In the genomic region with DNA sequence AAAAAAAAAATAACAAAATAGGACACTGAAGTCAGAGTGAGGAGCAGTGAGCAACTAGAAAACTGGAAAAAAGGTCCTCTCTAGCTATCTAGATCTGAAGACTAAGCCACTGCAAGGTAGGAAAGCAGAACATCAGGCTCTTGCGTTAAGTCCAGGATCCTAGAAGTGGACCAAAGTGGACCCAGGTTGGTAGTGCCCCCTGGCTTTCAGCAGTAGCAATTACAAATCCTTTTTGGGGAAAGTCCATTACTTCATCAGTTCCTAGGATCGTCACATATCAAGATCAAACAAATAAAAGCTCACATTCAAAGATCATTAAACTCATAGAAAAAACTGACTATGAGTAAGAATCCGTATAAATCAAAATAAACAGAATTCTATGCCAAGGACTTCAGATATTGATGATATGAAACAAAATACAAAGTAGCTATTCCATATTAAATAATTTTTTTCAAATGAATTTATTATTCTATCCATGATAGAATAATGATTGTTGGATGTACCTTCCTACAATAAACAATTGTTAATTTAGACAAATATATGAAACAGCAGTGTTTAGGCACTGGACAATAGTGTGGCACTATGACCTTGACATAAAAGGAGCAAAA, we compare ENCODE assay signal across 1 cellular context.
TF ChIP-seq lines count a peak whose summit lies in the region.

No MANE protein-coding gene starts in this region.

TF ChIP-seq in K562, 482 proteins besides CTCF, POLR2A, EP300 and RAD21 (continued from another document and continues in another):
- TF ChIP-seq, protein P1, sequence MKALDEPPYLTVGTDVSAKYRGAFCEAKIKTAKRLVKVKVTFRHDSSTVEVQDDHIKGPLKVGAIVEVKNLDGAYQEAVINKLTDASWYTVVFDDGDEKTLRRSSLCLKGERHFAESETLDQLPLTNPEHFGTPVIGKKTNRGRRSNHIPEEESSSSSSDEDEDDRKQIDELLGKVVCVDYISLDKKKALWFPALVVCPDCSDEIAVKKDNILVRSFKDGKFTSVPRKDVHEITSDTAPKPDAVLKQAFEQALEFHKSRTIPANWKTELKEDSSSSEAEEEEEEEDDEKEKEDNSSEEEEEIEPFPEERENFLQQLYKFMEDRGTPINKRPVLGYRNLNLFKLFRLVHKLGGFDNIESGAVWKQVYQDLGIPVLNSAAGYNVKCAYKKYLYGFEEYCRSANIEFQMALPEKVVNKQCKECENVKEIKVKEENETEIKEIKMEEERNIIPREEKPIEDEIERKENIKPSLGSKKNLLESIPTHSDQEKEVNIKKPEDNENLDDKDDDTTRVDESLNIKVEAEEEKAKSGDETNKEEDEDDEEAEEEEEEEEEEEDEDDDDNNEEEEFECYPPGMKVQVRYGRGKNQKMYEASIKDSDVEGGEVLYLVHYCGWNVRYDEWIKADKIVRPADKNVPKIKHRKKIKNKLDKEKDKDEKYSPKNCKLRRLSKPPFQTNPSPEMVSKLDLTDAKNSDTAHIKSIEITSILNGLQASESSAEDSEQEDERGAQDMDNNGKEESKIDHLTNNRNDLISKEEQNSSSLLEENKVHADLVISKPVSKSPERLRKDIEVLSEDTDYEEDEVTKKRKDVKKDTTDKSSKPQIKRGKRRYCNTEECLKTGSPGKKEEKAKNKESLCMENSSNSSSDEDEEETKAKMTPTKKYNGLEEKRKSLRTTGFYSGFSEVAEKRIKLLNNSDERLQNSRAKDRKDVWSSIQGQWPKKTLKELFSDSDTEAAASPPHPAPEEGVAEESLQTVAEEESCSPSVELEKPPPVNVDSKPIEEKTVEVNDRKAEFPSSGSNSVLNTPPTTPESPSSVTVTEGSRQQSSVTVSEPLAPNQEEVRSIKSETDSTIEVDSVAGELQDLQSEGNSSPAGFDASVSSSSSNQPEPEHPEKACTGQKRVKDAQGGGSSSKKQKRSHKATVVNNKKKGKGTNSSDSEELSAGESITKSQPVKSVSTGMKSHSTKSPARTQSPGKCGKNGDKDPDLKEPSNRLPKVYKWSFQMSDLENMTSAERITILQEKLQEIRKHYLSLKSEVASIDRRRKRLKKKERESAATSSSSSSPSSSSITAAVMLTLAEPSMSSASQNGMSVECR (CRISPR knock-in tag; IDR thresholded peaks at IDR 0.05): no peak
- no peak for TF ChIP-seq PHB2 (IDR thresholded peaks at IDR 0.05; ENCODE audit: low read depth)
- peak; percentile 77 for TF ChIP-seq SMC3 (conservative IDR thresholded peaks at IDR 0.05; ENCODE audit: insufficient read depth, low read depth, low read length)
- peak in 1 of 2 experiments; percentile 66; a peak in 1 of 4 replicates for TF ChIP-seq SRF (CRISPR knock-in tag; IDR thresholded peaks at IDR 0.05)
- TF ChIP-seq ZNF384 (IDR thresholded peaks at IDR 0.05; ENCODE audit: low read depth, low read length): 0 out of 2 replicates have a peak, but pooled peaks have one; percentile 20
- TF ChIP-seq PHF8 (IDR thresholded peaks at IDR 0.05; ENCODE audit: borderline replicate concordance, low read length): no peak
- TF ChIP-seq ZNF436 (CRISPR knock-in tag; IDR thresholded peaks at IDR 0.05): no peak
- TF ChIP-seq, protein P2, sequence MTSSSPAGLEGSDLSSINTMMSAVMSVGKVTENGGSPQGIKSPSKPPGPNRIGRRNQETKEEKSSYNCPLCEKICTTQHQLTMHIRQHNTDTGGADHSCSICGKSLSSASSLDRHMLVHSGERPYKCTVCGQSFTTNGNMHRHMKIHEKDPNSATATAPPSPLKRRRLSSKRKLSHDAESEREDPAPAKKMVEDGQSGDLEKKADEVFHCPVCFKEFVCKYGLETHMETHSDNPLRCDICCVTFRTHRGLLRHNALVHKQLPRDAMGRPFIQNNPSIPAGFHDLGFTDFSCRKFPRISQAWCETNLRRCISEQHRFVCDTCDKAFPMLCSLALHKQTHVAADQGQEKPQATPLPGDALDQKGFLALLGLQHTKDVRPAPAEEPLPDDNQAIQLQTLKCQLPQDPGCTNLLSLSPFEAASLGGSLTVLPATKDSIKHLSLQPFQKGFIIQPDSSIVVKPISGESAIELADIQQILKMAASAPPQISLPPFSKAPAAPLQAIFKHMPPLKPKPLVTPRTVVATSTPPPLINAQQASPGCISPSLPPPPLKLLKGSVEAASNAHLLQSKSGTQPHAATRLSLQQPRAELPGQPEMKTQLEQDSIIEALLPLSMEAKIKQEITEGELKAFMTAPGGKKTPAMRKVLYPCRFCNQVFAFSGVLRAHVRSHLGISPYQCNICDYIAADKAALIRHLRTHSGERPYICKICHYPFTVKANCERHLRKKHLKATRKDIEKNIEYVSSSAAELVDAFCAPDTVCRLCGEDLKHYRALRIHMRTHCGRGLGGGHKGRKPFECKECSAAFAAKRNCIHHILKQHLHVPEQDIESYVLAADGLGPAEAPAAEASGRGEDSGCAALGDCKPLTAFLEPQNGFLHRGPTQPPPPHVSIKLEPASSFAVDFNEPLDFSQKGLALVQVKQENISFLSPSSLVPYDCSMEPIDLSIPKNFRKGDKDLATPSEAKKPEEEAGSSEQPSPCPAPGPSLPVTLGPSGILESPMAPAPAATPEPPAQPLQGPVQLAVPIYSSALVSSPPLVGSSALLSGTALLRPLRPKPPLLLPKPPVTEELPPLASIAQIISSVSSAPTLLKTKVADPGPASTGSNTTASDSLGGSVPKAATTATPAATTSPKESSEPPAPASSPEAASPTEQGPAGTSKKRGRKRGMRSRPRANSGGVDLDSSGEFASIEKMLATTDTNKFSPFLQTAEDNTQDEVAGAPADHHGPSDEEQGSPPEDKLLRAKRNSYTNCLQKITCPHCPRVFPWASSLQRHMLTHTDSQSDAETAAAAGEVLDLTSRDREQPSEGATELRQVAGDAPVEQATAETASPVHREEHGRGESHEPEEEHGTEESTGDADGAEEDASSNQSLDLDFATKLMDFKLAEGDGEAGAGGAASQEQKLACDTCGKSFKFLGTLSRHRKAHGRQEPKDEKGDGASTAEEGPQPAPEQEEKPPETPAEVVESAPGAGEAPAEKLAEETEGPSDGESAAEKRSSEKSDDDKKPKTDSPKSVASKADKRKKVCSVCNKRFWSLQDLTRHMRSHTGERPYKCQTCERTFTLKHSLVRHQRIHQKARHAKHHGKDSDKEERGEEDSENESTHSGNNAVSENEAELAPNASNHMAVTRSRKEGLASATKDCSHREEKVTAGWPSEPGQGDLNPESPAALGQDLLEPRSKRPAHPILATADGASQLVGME (CRISPR knock-in tag; IDR thresholded peaks at IDR 0.05): no peak
- TF ChIP-seq ATF1 (CRISPR knock-in tag; IDR thresholded peaks at IDR 0.05): no peak
- 0 out of 2 replicates have a peak, but pooled peaks have one; percentile 18 for TF ChIP-seq ATF1 (tag; IDR thresholded peaks at IDR 0.05)
- TF ChIP-seq, protein P3, sequence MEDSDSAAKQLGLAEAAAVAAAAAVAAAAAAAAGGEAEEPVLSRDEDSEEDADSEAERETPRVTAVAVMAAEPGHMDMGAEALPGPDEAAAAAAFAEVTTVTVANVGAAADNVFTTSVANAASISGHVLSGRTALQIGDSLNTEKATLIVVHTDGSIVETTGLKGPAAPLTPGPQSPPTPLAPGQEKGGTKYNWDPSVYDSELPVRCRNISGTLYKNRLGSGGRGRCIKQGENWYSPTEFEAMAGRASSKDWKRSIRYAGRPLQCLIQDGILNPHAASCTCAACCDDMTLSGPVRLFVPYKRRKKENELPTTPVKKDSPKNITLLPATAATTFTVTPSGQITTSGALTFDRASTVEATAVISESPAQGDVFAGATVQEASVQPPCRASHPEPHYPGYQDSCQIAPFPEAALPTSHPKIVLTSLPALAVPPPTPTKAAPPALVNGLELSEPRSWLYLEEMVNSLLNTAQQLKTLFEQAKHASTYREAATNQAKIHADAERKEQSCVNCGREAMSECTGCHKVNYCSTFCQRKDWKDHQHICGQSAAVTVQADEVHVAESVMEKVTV (CRISPR knock-in tag; IDR thresholded peaks at IDR 0.05): peak; percentile 63
- peak; percentile 89 for TF ChIP-seq CC2D1A (IDR thresholded peaks at IDR 0.05)
- no peak for TF ChIP-seq ZNF696 (CRISPR knock-in tag; conservative IDR thresholded peaks at IDR 0.05)
- TF ChIP-seq, protein P4, sequence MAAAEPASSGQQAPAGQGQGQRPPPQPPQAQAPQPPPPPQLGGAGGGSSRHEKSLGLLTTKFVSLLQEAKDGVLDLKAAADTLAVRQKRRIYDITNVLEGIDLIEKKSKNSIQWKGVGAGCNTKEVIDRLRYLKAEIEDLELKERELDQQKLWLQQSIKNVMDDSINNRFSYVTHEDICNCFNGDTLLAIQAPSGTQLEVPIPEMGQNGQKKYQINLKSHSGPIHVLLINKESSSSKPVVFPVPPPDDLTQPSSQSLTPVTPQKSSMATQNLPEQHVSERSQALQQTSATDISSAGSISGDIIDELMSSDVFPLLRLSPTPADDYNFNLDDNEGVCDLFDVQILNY (CRISPR knock-in tag; IDR thresholded peaks at IDR 0.05): no peak
- TF ChIP-seq ZNF57 (CRISPR knock-in tag; IDR thresholded peaks at IDR 0.05): no peak
- TF ChIP-seq ZNF707 (CRISPR knock-in tag; conservative IDR thresholded peaks at IDR 0.05): no peak
- no peak for TF ChIP-seq XRCC4 (IDR thresholded peaks at IDR 0.05; ENCODE audit: extremely low read depth, insufficient read depth, insufficient read length)
- no peak for TF ChIP-seq BCOR (IDR thresholded peaks at IDR 0.05)
- no peak for TF ChIP-seq NCOA4 (IDR thresholded peaks at IDR 0.05; ENCODE audit: partially characterized antibody)
- no peak for TF ChIP-seq SAFB (IDR thresholded peaks at IDR 0.05; ENCODE audit: borderline replicate concordance, low read depth, low read length)
- peak; percentile 66; the same call in 1 of the 2 replicates for TF ChIP-seq SMARCA5 (IDR thresholded peaks at IDR 0.05)
- TF ChIP-seq, protein P5, sequence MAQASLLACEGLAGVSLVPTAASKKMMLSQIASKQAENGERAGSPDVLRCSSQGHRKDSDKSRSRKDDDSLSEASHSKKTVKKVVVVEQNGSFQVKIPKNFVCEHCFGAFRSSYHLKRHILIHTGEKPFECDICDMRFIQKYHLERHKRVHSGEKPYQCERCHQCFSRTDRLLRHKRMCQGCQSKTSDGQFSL (CRISPR knock-in tag; IDR thresholded peaks at IDR 0.05): no peak
- TF ChIP-seq, protein P5 (tag; IDR thresholded peaks at IDR 0.05): no peak
- no peak for TF ChIP-seq NR2C2 (CRISPR knock-in tag; IDR thresholded peaks at IDR 0.05)
- TF ChIP-seq NR2C2 (tag; IDR thresholded peaks at IDR 0.05): no peak
- TF ChIP-seq ETV6 (IDR thresholded peaks at IDR 0.05; ENCODE audit: borderline replicate concordance in 1 of 2, low read depth in 2 of 2, low read length in 1 of 2): no peak
- no peak for TF ChIP-seq ETV6 (CRISPR knock-in tag; IDR thresholded peaks at IDR 0.05; ENCODE audit: borderline replicate concordance)
- TF ChIP-seq FOSL1 (tag; conservative IDR thresholded peaks at IDR 0.05): peak; percentile 46
- no peak for TF ChIP-seq SMAD2 (IDR thresholded peaks at IDR 0.05; ENCODE audit: low read depth, low read length)
- no peak for TF ChIP-seq MTA2 (IDR thresholded peaks at IDR 0.05; ENCODE audit: low read depth)
- TF ChIP-seq, protein P6, sequence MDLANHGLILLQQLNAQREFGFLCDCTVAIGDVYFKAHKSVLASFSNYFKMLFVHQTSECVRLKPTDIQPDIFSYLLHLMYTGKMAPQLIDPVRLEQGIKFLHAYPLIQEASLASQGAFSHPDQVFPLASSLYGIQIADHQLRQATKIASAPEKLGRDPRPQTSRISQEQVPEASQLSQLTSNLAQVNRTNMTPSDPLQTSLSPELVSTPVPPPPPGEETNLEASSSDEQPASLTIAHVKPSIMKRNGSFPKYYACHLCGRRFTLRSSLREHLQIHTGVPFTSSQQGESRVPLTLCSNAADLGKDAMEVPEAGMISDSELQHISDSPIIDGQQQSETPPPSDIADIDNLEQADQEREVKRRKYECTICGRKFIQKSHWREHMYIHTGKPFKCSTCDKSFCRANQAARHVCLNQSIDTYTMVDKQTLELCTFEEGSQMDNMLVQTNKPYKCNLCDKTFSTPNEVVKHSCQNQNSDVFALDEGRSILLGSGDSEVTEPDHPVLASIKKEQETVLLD (IDR thresholded peaks at IDR 0.05): 0 out of 2 replicates have a peak, but pooled peaks have one; percentile 20
- TF ChIP-seq NFE2 (IDR thresholded peaks at IDR 0.05; ENCODE audit: low read depth): no peak
- TF ChIP-seq, protein P7, sequence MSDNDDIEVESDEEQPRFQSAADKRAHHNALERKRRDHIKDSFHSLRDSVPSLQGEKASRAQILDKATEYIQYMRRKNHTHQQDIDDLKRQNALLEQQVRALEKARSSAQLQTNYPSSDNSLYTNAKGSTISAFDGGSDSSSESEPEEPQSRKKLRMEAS (CRISPR knock-in tag; IDR thresholded peaks at IDR 0.05): no peak
- TF ChIP-seq, protein P8, sequence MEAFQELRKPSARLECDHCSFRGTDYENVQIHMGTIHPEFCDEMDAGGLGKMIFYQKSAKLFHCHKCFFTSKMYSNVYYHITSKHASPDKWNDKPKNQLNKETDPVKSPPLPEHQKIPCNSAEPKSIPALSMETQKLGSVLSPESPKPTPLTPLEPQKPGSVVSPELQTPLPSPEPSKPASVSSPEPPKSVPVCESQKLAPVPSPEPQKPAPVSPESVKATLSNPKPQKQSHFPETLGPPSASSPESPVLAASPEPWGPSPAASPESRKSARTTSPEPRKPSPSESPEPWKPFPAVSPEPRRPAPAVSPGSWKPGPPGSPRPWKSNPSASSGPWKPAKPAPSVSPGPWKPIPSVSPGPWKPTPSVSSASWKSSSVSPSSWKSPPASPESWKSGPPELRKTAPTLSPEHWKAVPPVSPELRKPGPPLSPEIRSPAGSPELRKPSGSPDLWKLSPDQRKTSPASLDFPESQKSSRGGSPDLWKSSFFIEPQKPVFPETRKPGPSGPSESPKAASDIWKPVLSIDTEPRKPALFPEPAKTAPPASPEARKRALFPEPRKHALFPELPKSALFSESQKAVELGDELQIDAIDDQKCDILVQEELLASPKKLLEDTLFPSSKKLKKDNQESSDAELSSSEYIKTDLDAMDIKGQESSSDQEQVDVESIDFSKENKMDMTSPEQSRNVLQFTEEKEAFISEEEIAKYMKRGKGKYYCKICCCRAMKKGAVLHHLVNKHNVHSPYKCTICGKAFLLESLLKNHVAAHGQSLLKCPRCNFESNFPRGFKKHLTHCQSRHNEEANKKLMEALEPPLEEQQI (IDR thresholded peaks at IDR 0.05): peak; percentile 48; the same call in 1 of the 2 replicates
- peak; percentile 57; the same call in 1 of the 2 replicates for TF ChIP-seq NBN (IDR thresholded peaks at IDR 0.05; ENCODE audit: low read depth)
